In genomic region chr2:46481541-46482193, GRCh38 we compare ENCODE assay signal across 14 cellular contexts. TPM values are rescaled to one million over a fixed set of nuclear protein-coding genes. Genes with fewer than 3 reads are reported as not detected.
DNase-seq lines count a peak whose midpoint lies in the region; ATAC-seq and TF ChIP-seq lines count a peak whose summit lies in the region.
"Had no signal": no experiment of that assay in that cellular context is flagged by ENCODE, and none has a peak within 500 bp of the region (broad histone marks: within the 10 kb centered on the region; RNA-seq: fewer than 3 reads in every experiment).

No MANE protein-coding gene starts in this region.

- no peak overlapping the region for H2AFZ ChIP-seq in neural progenitor cell (replicated peaks)

- H3K27me3 Mint-ChIP-seq in neural progenitor cell (ENCODE audit: insufficient read depth, low read depth): peaks cover 7% of the 10 kb centered on the region

- H3K9ac ChIP-seq in adipocyte (ENCODE audit: low read length) (no peak overlapping the region), neural progenitor cell (no peak overlapping the region)

- H3K4me2 ChIP-seq in neural progenitor cell: no peak overlapping the region

- intact Hi-C loops in left lung (cut with DNase I): no loop called here

- H3K9me3 ChIP-seq in adipocyte (ENCODE audit: control insufficient read depth, low read length) (no peaks in the 10 kb centered on the region), left lung (no peaks in the 10 kb centered on the region), neural progenitor cell (ENCODE audit: low read depth) (no peaks in the 10 kb centered on the region)
- H3K9me3 ChIP-seq: heart left ventricle had no signal

- no peaks in the 10 kb centered on the region for H3F3A ChIP-seq in neural progenitor cell (ENCODE audit: low read depth)

- H3K4me3 ChIP-seq in adipocyte (ENCODE audit: low read length) (no peak overlapping the region), left lung (no peak overlapping the region), neural progenitor cell (no peak overlapping the region)
- H3K4me3 ChIP-seq: heart left ventricle had no signal

- TF ChIP-seq CTCF in left lung (IDR thresholded peaks at IDR 0.05) (no peak), neural progenitor cell (IDR thresholded peaks at IDR 0.05) (no peak)

- no peaks in the 10 kb centered on the region for H3K36me3 ChIP-seq in adipocyte (ENCODE audit: control insufficient read depth, insufficient read depth, low read length, severe bottlenecking)
- H3K36me3 ChIP-seq in left lung: no peaks in the 10 kb centered on the region
- H3K36me3 ChIP-seq in neural progenitor cell: no peaks in the 10 kb centered on the region
- H3K36me3 ChIP-seq: heart left ventricle had no signal

- no peaks in the 10 kb centered on the region for H4K20me1 ChIP-seq in neural progenitor cell (ENCODE audit: low read depth)

- peaks cover 9% of the 10 kb centered on the region for H3K4me1 ChIP-seq in adipocyte (ENCODE audit: control insufficient read depth, insufficient read depth, low read length)
- peaks cover 0 to 7% of the 10 kb centered on the region in 2 donors for H3K4me1 ChIP-seq in left lung
- no peaks in the 10 kb centered on the region for H3K4me1 ChIP-seq in neural progenitor cell

- peaks cover 2% of the 10 kb centered on the region for H3K4me1 Mint-ChIP-seq in neural progenitor cell

- no peaks in the 10 kb centered on the region for H3K27me3 ChIP-seq in adipocyte (replicated peaks; ENCODE audit: control insufficient read depth, insufficient read depth, low read length)
- H3K27me3 ChIP-seq in left lung: no peaks in the 10 kb centered on the region
- H3K27me3 ChIP-seq in neural progenitor cell: no peaks in the 10 kb centered on the region
- H3K27me3 ChIP-seq: heart left ventricle had no signal

- no peaks in the 10 kb centered on the region for H3K36me3 Mint-ChIP-seq in neural progenitor cell

- ATAC-seq in left lung (peak; percentile 46), HG02642 (IDR thresholded peaks at IDR 0.05; ENCODE audit: poor library complexity, unreplicated experiment) (no peak)
- ATAC-seq: heart left ventricle; naive thymus-derived CD4-positive, alpha-beta T cell had no signal

- no peaks in the 10 kb centered on the region for H3K79me2 ChIP-seq in neural progenitor cell (ENCODE audit: low read depth)

- peaks cover 14% of the 10 kb centered on the region for H3K9me3 Mint-ChIP-seq in neural progenitor cell

- peak overlapping the region in 1 of 2 donors; percentile 30 for H3K27ac ChIP-seq in left lung
- H3K27ac ChIP-seq in neural progenitor cell: no peak overlapping the region
- H3K27ac ChIP-seq: heart left ventricle, VCaP had no signal

- DNase-seq in DMS153 treated with DMSO at 0.1 percent for 48 hours (lab: John Stamatoyannopoulos, UW; ENCODE audit: unreplicated experiment) (peak; percentile 75), LoVo (ENCODE audit: low spot score) (peak; percentile 46), adipocyte (ENCODE audit: low read depth) (peak; percentile 55), left lung (no peak), neural progenitor cell (ENCODE audit: low spot score) (no peak), T-helper 2 cell (no peak), DMS 273 (lab: John Stamatoyannopoulos, UW; ENCODE audit: unreplicated experiment) (no peak)
- DNase-seq: GDM1; heart left ventricle; naive thymus-derived CD4-positive, alpha-beta T cell had no signal

- H3K4me3 Mint-ChIP-seq in neural progenitor cell: no peak overlapping the region
- H3K4me3 Mint-ChIP-seq: naive thymus-derived CD4-positive, alpha-beta T cell had no signal

- no peak overlapping the region for H3K27ac Mint-ChIP-seq in neural progenitor cell
- H3K27ac Mint-ChIP-seq: activated naive CD4-positive, alpha-beta T cell treated with anti-CD3 and anti-CD28 coated beads, Interleukin-2, amount 50 U/mL, for 72 hours; naive thymus-derived CD4-positive, alpha-beta T cell had no signal

RNA-seq across cellular contexts. Expression of gene TMEM247, which starts 2.3 kb away (rescaled TPM):
- total RNA-seq in left lung (not detected), neural progenitor cell (ENCODE audit: low replicate concordance) (not detected in 2 replicates)
- total RNA-seq: activated naive CD4-positive, alpha-beta T cell treated with anti-CD3 and anti-CD28 coated beads, Interleukin-2, amount 50 U/mL, for 72 hours; heart left ventricle; naive thymus-derived CD4-positive, alpha-beta T cell; urinary bladder had no signal

Comparison
In these comparisons a context has a peak if more than half of its experiments do, and no peak if none do; other contexts are left out.
1. DNase-seq: peak in DMS153 treated with DMSO at 0.1 percent for 48 hours (single experiment), LoVo (single experiment) and adipocyte (single experiment); none in left lung (0 of 2), neural progenitor cell (single experiment), T-helper 2 cell (0 of 5) and DMS 273 (single experiment).